ENCODE assay signal across 10 cellular contexts in the genomic region with DNA sequence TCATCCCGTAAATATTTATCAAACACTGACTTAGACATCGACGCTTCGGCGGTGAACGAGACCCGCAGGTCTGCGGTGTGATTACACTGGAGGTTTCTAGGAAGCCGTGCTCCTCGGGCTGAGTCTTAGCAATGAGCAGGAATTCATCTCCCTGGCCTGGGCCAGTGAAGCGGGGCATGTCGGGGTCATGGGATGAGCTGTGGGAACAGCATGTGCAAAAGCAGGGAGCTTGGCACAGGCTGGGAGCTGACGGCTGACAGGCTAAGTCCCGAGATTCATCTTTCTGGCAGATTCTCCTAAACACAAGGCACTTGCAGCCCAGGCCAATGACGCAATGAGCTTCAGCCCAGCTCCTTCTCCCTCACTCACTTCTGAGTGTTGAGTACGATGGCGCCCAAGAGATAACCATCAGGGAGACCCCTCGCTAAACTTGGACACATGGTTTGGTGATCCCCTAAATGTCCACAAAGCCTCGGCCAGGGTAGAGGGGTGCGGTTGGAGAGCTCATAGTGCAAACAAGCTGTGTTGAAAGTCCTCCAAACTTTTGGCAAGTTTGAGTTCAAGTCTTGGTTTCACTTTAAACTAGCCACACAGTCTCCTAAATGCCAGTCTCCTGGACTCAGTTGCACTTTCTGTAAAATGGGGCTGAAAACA. TPM values are rescaled to one million over a fixed set of nuclear protein-coding genes. Genes with fewer than 3 reads are reported as not detected.
DNase-seq lines count a peak whose midpoint lies in the region; ATAC-seq and TF ChIP-seq lines count a peak whose summit lies in the region.
"Had no signal": no experiment of that assay in that cellular context is flagged by ENCODE, and none has a peak within 500 bp of the region (broad histone marks: within the 10 kb centered on the region; RNA-seq: fewer than 3 reads in every experiment).

No MANE protein-coding gene starts in this region.

- DNase-seq in M059J (ENCODE audit: low read depth) (peak; percentile 56), lung (ENCODE audit: low spot score) (peak; percentile 60), thoracic aorta (ENCODE audit: low spot score) (peak; percentile 13), NCI-H2029 treated with DMSO at 0.1 percent for 48 hours (lab: John Stamatoyannopoulos, UW) (no peak), T-helper 17 cell (no peak), Caco-2 (no peak)
- no peak for DNase-seq in activated T-helper 2 cell treated with anti-CD3 and anti-CD28 coated beads, Interferon-gamma antibody, Interleukin-2, Interleukin-4, amounts not matched to agents 10 μg/mL and 5 μg/mL and 100 μg/mL, durations not matched to agents 14 hours and 24 hours and 36 hours (ENCODE audit: low spot score)
- DNase-seq: activated CD8-positive, alpha-beta memory T cell treated with anti-CD3 and anti-CD28 coated beads, Interleukin-2, amount 50 U/mL, for 4 hours had no signal

- no peaks in the 10 kb centered on the region for H3K4me1 Mint-ChIP-seq in T-helper 17 cell
- peaks cover 6% of the 10 kb centered on the region for H3K4me1 Mint-ChIP-seq in Caco-2 (ENCODE audit: low read depth, unreplicated experiment)
- no peaks in the 10 kb centered on the region for H3K4me1 Mint-ChIP-seq in activated T-helper 2 cell treated with anti-CD3 and anti-CD28 coated beads, Interferon-gamma antibody, Interleukin-2, Interleukin-4, amounts not matched to agents 10 μg/mL and 5 μg/mL and 100 μg/mL, durations not matched to agents 14 hours and 24 hours and 36 hours (ENCODE audit: low read depth)

- 54 to 63% methylated on average over 20 of the region's 20 CpGs for WGBS in lung, 2 donors

- no peak overlapping the region for H3K4me3 ChIP-seq in lung
- H3K4me3 ChIP-seq in thoracic aorta: no peak overlapping the region
- H3K4me3 ChIP-seq in Caco-2 (ENCODE audit: low read depth, low read length): no peak overlapping the region
- H3K4me3 ChIP-seq: GM23338 had no signal

- no peaks in the 10 kb centered on the region for H3K27me3 ChIP-seq in lung (ENCODE audit: control insufficient read depth, insufficient read depth)
- H3K27me3 ChIP-seq in thoracic aorta (replicated peaks; ENCODE audit: insufficient read depth): no peaks in the 10 kb centered on the region
- no peaks in the 10 kb centered on the region for H3K27me3 ChIP-seq in Caco-2 (replicated peaks; ENCODE audit: control insufficient read depth, insufficient read depth, low read length)

- BruUV-seq in Caco-2 (replicated peaks; lab: Mats Ljungman, UMichigan): no TSS peak

- H3K36me3 Mint-ChIP-seq in T-helper 17 cell (ENCODE audit: low read depth): peaks cover 6% of the 10 kb centered on the region
- no peaks in the 10 kb centered on the region for H3K36me3 Mint-ChIP-seq in Caco-2 (ENCODE audit: insufficient read depth, unreplicated experiment)
- H3K36me3 Mint-ChIP-seq in activated T-helper 2 cell treated with anti-CD3 and anti-CD28 coated beads, Interferon-gamma antibody, Interleukin-2, Interleukin-4, amounts not matched to agents 10 μg/mL and 5 μg/mL and 100 μg/mL, durations not matched to agents 14 hours and 24 hours and 36 hours (ENCODE audit: low read depth): no peaks in the 10 kb centered on the region

- H3K27me3 Mint-ChIP-seq in T-helper 17 cell (peaks cover 20% of the 10 kb centered on the region), Caco-2 (ENCODE audit: insufficient read depth, unreplicated experiment) (peaks cover 3% of the 10 kb centered on the region)
- no peaks in the 10 kb centered on the region for H3K27me3 Mint-ChIP-seq in activated T-helper 2 cell treated with anti-CD3 and anti-CD28 coated beads, Interferon-gamma antibody, Interleukin-2, Interleukin-4, amounts not matched to agents 10 μg/mL and 5 μg/mL and 100 μg/mL, durations not matched to agents 14 hours and 24 hours and 36 hours (ENCODE audit: low read depth)

- peaks cover 0 to 8% of the 10 kb centered on the region in 2 donors for H3K4me1 ChIP-seq in lung (ENCODE audit: control insufficient read depth in 2 of 2, insufficient read depth in 2 of 2, low read length in 2 of 2)
- H3K4me1 ChIP-seq in thoracic aorta (ENCODE audit: control insufficient read depth in 1 of 2, low read depth in 2 of 2): peaks cover 11 to 60% of the 10 kb centered on the region in 2 donors
- H3K4me1 ChIP-seq in Caco-2: no peaks in the 10 kb centered on the region

- peak; percentile 72 for ATAC-seq in lung (ENCODE audit: insufficient read depth, low FRiP score)
- ATAC-seq in thoracic aorta (ENCODE audit: insufficient number of reproducible peaks, low FRiP score, low read depth): no peak
- no peak for ATAC-seq in T-helper 17 cell
- ATAC-seq: GM23338 had no signal

- POLR2A ChIA-PET in Caco-2 (lab: Charles Lee): no interaction called here

- no peaks in the 10 kb centered on the region for H3K9me3 Mint-ChIP-seq in Caco-2 (ENCODE audit: unreplicated experiment)
- no peaks in the 10 kb centered on the region for H3K9me3 Mint-ChIP-seq in activated T-helper 2 cell treated with anti-CD3 and anti-CD28 coated beads, Interferon-gamma antibody, Interleukin-2, Interleukin-4, amounts not matched to agents 10 μg/mL and 5 μg/mL and 100 μg/mL, durations not matched to agents 14 hours and 24 hours and 36 hours
- H3K9me3 Mint-ChIP-seq: GM23338 had no signal

- TF ChIP-seq CTCF in lung (IDR thresholded peaks at IDR 0.05; ENCODE audit: control extremely low read depth, extremely low read depth) (no peak), thoracic aorta (IDR thresholded peaks at IDR 0.05) (no peak), Caco-2 (IDR thresholded peaks at IDR 0.05; ENCODE audit: insufficient read depth in 1 of 2, low read depth in 1 of 2, low read length in 1 of 2, severe bottlenecking in 1 of 2, unreplicated experiment in 1 of 2) (no peak)

- intact Hi-C loops in Caco-2 (cut with micrococcal nuclease; ENCODE audit: unreplicated experiment): no loop called here
- intact Hi-C loops in activated T-helper 2 cell treated with anti-CD3 and anti-CD28 coated beads, Interferon-gamma antibody, Interleukin-2, Interleukin-4, amounts not matched to agents 10 μg/mL and 5 μg/mL and 100 μg/mL, durations not matched to agents 14 hours and 24 hours and 36 hours (cut with micrococcal nuclease): no loop called here

- H3K4me3 Mint-ChIP-seq in T-helper 17 cell: no peak overlapping the region
- no peak overlapping the region for H3K4me3 Mint-ChIP-seq in Caco-2 (ENCODE audit: unreplicated experiment)
- no peak overlapping the region for H3K4me3 Mint-ChIP-seq in activated T-helper 2 cell treated with anti-CD3 and anti-CD28 coated beads, Interferon-gamma antibody, Interleukin-2, Interleukin-4, amounts not matched to agents 10 μg/mL and 5 μg/mL and 100 μg/mL, durations not matched to agents 14 hours and 24 hours and 36 hours (ENCODE audit: low read depth)
- H3K4me3 Mint-ChIP-seq: GM23338 had no signal

- H3K9me3 ChIP-seq in lung (ENCODE audit: control insufficient read depth in 2 of 2, insufficient read depth in 1 of 2, low read length in 1 of 2) (no peaks in the 10 kb centered on the region), thoracic aorta (no peaks in the 10 kb centered on the region), T-helper 17 cell (ENCODE audit: control insufficient read depth, low read length, poor library complexity, severe bottlenecking) (no peaks in the 10 kb centered on the region), Caco-2 (no peaks in the 10 kb centered on the region; the same call in 1 of the 2 replicates)

- H3K27ac Mint-ChIP-seq in T-helper 17 cell: no peak overlapping the region
- H3K27ac Mint-ChIP-seq in Caco-2 (ENCODE audit: unreplicated experiment): no peak overlapping the region
- no peak overlapping the region for H3K27ac Mint-ChIP-seq in activated T-helper 2 cell treated with anti-CD3 and anti-CD28 coated beads, Interferon-gamma antibody, Interleukin-2, Interleukin-4, amounts not matched to agents 10 μg/mL and 5 μg/mL and 100 μg/mL, durations not matched to agents 14 hours and 24 hours and 36 hours
- H3K27ac Mint-ChIP-seq: GM23338 had no signal

- H3K36me3 ChIP-seq in lung (ENCODE audit: control insufficient read depth in 2 of 2, insufficient read depth in 2 of 2, low read length in 2 of 2) (no peaks in the 10 kb centered on the region), thoracic aorta (no peaks in the 10 kb centered on the region), Caco-2 (ENCODE audit: control insufficient read depth, insufficient read depth, low read length) (no peaks in the 10 kb centered on the region)

- CTCF ChIA-PET in Caco-2 (lab: Charles Lee): interaction anchor here (0.5 to 0.7 kb wide), 3 partner anchors 120 to 364 kb away, joined by 3 to 4 read pairs (median 3); no protein-coding TSS in a partner anchor

- H3K27ac ChIP-seq in cingulate gyrus (ENCODE audit: low read depth, low read length) (peak overlapping the region; percentile 83), lung (ENCODE audit: low read depth in 1 of 2, low read length in 1 of 2) (peak overlapping the region; percentile 45 to 90), thoracic aorta (peak overlapping the region; percentile 35 to 54)

RNA-seq across cellular contexts. Expression of a gene that starts 12.8 kb away (rescaled TPM):
- total RNA-seq in M059J (2014; rRNA removed; shearing (Covaris generic)): 22.7 and 37.3 TPM in 2 replicates
- 100 to 1,000 TPM in 1 of 2 donors, 10 to 100 TPM in 1; 31.3 to 136 TPM for total RNA-seq in lung
- 10 to 100 TPM; 30.3 to 53.7 TPM for polyA plus RNA-seq in lung
- total RNA-seq in thoracic aorta: 100 to 1,000 TPM; 116 to 390 TPM
- total RNA-seq in T-helper 17 cell: 1 to 10 TPM; 1.9 to 4.2 TPM
- total RNA-seq in Caco-2 (2022): 4.0 and 4.2 TPM in 2 replicates
- 0.16 and 0.23 TPM in 2 replicates for total RNA-seq in activated T-helper 2 cell treated with anti-CD3 and anti-CD28 coated beads, Interferon-gamma antibody, Interleukin-2, Interleukin-4, amounts not matched to agents 10 μg/mL and 5 μg/mL and 100 μg/mL, durations not matched to agents 14 hours and 24 hours and 36 hours

Comparison
In these comparisons a context has a peak if more than half of its experiments do, and no peak if none do; other contexts are left out.
1. DNase-seq: peak in M059J (single experiment), lung (single experiment) and thoracic aorta (single experiment); none in NCI-H2029 treated with DMSO at 0.1 percent for 48 hours (single experiment), T-helper 17 cell (0 of 3), Caco-2 (0 of 2) and activated T-helper 2 cell treated with anti-CD3 and anti-CD28 coated beads, Interferon-gamma antibody, Interleukin-2, Interleukin-4, amounts not matched to agents 10 μg/mL and 5 μg/mL and 100 μg/mL, durations not matched to agents 14 hours and 24 hours and 36 hours (single experiment).
2. Peak in every context shown above with its lines, with median percentiles within 50 percentile points of each other: H3K27ac ChIP-seq.